Comparison of ENCODE assay signal across 1 cellular context in the genomic region with DNA sequence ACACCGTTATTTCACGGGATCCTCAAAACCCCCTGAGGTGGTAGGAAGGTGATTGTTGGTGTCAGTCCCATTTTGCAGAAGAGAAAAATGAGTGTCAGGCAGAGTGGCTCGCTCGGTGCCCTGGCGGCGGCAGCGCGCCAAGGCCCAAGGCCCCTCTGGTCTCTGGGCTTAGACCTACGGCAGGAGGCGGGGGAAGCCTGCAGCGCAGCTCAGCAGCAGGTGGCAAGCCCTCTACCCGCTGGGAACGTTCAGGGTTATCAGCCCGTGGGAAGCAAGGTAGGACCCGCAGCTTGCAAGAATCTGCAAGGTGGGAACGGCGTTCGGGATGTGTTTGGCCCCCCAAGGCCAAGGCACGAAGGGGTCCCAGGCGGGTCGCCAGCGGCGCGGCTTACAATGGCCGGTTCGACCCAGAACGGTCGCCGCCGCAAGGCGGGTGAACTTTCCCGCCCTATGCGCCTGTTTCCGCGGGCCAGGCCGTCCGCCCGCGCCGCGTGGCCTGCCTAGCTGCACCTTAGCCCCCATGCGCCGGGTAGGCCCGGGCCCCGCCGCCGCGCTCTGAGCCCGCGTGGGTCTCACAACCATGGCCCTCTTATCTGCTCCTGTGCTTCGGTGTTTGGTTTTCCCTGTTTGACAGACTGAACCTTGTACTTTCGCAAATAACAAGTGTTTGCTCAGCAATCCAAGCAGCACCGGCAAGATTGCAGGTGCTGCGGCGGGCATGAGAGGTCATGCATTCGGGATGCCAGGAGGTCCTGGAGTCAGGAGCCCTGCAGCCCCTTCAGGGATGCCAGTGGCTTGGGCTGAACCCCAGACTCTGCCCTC.
TF ChIP-seq lines count a peak whose summit lies in the region.

No MANE protein-coding gene starts in this region.

TF ChIP-seq in liver, 16 proteins besides CTCF, POLR2A, EP300 and RAD21 (continued from another document):
- TF ChIP-seq, protein P1, sequence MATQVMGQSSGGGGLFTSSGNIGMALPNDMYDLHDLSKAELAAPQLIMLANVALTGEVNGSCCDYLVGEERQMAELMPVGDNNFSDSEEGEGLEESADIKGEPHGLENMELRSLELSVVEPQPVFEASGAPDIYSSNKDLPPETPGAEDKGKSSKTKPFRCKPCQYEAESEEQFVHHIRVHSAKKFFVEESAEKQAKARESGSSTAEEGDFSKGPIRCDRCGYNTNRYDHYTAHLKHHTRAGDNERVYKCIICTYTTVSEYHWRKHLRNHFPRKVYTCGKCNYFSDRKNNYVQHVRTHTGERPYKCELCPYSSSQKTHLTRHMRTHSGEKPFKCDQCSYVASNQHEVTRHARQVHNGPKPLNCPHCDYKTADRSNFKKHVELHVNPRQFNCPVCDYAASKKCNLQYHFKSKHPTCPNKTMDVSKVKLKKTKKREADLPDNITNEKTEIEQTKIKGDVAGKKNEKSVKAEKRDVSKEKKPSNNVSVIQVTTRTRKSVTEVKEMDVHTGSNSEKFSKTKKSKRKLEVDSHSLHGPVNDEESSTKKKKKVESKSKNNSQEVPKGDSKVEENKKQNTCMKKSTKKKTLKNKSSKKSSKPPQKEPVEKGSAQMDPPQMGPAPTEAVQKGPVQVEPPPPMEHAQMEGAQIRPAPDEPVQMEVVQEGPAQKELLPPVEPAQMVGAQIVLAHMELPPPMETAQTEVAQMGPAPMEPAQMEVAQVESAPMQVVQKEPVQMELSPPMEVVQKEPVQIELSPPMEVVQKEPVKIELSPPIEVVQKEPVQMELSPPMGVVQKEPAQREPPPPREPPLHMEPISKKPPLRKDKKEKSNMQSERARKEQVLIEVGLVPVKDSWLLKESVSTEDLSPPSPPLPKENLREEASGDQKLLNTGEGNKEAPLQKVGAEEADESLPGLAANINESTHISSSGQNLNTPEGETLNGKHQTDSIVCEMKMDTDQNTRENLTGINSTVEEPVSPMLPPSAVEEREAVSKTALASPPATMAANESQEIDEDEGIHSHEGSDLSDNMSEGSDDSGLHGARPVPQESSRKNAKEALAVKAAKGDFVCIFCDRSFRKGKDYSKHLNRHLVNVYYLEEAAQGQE (IDR thresholded peaks at IDR 0.05), result peak; percentile 79
- peak; percentile 81 for TF ChIP-seq FOXA2 (IDR thresholded peaks at IDR 0.05)
- TF ChIP-seq, protein P2, sequence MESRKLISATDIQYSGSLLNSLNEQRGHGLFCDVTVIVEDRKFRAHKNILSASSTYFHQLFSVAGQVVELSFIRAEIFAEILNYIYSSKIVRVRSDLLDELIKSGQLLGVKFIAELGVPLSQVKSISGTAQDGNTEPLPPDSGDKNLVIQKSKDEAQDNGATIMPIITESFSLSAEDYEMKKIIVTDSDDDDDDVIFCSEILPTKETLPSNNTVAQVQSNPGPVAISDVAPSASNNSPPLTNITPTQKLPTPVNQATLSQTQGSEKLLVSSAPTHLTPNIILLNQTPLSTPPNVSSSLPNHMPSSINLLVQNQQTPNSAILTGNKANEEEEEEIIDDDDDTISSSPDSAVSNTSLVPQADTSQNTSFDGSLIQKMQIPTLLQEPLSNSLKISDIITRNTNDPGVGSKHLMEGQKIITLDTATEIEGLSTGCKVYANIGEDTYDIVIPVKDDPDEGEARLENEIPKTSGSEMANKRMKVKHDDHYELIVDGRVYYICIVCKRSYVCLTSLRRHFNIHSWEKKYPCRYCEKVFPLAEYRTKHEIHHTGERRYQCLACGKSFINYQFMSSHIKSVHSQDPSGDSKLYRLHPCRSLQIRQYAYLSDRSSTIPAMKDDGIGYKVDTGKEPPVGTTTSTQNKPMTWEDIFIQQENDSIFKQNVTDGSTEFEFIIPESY (IDR thresholded peaks at IDR 0.05), result peak; percentile 43
- TF ChIP-seq HNF4G (IDR thresholded peaks at IDR 0.05), result peak; percentile 93
